In genomic region chr13:106475852-106476251, GRCh38 we compare ENCODE assay signal across 28 cellular contexts. TPM values are rescaled to one million over a fixed set of nuclear protein-coding genes. Genes with fewer than 3 reads are reported as not detected.
A peak's percentile ranks its signal among the peaks of the same experiment; 100 is the strongest.
DNase-seq lines count a peak whose midpoint lies in the region; ATAC-seq, FAIRE-seq and TF ChIP-seq lines count a peak whose summit lies in the region.
"Had no signal": no experiment of that assay in that cellular context is flagged by ENCODE, and none has a peak within 500 bp of the region (broad histone marks: within the 10 kb centered on the region; RNA-seq: fewer than 3 reads in every experiment).

No MANE protein-coding gene starts in this region.

- POLR2A ChIA-PET in PC-3 (lab: Charles Lee; ENCODE audit: unreplicated experiment) (interaction anchor here (0.5 kb wide), 1 partner anchor 332 kb away, joined by 3 read pairs; no protein-coding TSS in a partner anchor), endothelial cell of umbilical vein (lab: Charles Lee) (no interaction called here)

- peaks cover 9 to 15% of the 10 kb centered on the region in 2 donors for H3K27me3 Mint-ChIP-seq in natural killer cell treated with Interleukin-12 subunit alpha and Interleukin-12 subunit beta and Interleukin-15 and Interleukin-18, amount 100 ng/mL, for 72 hours

- H3K27ac Mint-ChIP-seq in natural killer cell treated with Interleukin-12 subunit alpha and Interleukin-12 subunit beta and Interleukin-15 and Interleukin-18, amount 100 ng/mL, for 72 hours = no peak overlapping the region
- H3K27ac Mint-ChIP-seq: activated CD8-positive, alpha-beta T cell treated with anti-CD3 and anti-CD28 coated beads for 36 hours; activated naive CD4-positive, alpha-beta T cell treated with anti-CD3 and anti-CD28 coated beads, Interleukin-2, amount 10 ng/mL, durations not matched to agents 7 days and 5 days; B cell; CD8-positive, alpha-beta T cell had no signal

- H3K9me3 ChIP-seq in PC-3 (ENCODE audit: low read length) (no peaks in the 10 kb centered on the region), endothelial cell of umbilical vein (replicated peaks; ENCODE audit: control insufficient read depth, insufficient read depth, low read length) (no peaks in the 10 kb centered on the region), mucosa of rectum (ENCODE audit: control insufficient read depth in 2 of 2, low read length in 2 of 2) (no peaks in the 10 kb centered on the region), thoracic aorta (no peaks in the 10 kb centered on the region)
- H3K9me3 ChIP-seq: adrenal gland, left ventricle myocardium inferior, Peyer's patch, testis had no signal

- H3K9me2 ChIP-seq in PC-3 (replicated peaks; ENCODE audit: low read length) = no peaks in the 10 kb centered on the region

- peaks cover 53% of the 10 kb centered on the region for H3K4me1 ChIP-seq in PC-3 (ENCODE audit: insufficient read depth, low read length)
- H3K4me1 ChIP-seq in endothelial cell of umbilical vein (ENCODE audit: control insufficient read depth, extremely low read depth, insufficient read depth, low read length) = peaks cover 8% of the 10 kb centered on the region
- H3K4me1 ChIP-seq in mucosa of rectum (ENCODE audit: control insufficient read depth in 2 of 2, insufficient read depth in 2 of 2, low read length in 2 of 2) = peaks cover 10 to 30% of the 10 kb centered on the region in 2 donors
- H3K4me1 ChIP-seq in thoracic aorta (ENCODE audit: control insufficient read depth in 1 of 2, low read depth in 2 of 2) = peaks cover 4 to 39% of the 10 kb centered on the region in 2 donors

- no peak for TF ChIP-seq POLR2A in endothelial cell of umbilical vein (IDR thresholded peaks at IDR 0.05; ENCODE audit: low read depth, low read length)

- no peaks in the 10 kb centered on the region for H3K36me3 ChIP-seq in PC-3 (ENCODE audit: low read depth, low read length)
- no peaks in the 10 kb centered on the region for H3K36me3 ChIP-seq in endothelial cell of umbilical vein (ENCODE audit: control insufficient read depth in 2 of 2, extremely low read depth in 1 of 2, insufficient read depth in 2 of 2, low read length in 2 of 2)
- H3K36me3 ChIP-seq in mucosa of rectum (ENCODE audit: control insufficient read depth in 2 of 2, insufficient read depth in 2 of 2, low read length in 2 of 2) = no peaks in the 10 kb centered on the region
- no peaks in the 10 kb centered on the region for H3K36me3 ChIP-seq in thoracic aorta
- H3K36me3 ChIP-seq in brain microvascular endothelial cell (replicated peaks) = no peaks in the 10 kb centered on the region
- H3K36me3 ChIP-seq: adrenal gland, left ventricle myocardium inferior, Peyer's patch had no signal

- H3K9ac ChIP-seq in PC-3 (ENCODE audit: low read length) (0 out of 2 replicates have a peak overlapping the region, but pooled peaks have one; percentile 27), endothelial cell of umbilical vein (replicated peaks; ENCODE audit: extremely low read depth, insufficient read depth, low read length) (no peak overlapping the region), mucosa of rectum (ENCODE audit: low read depth in 1 of 2, low read length in 2 of 2) (no peak overlapping the region)

- H3K27ac ChIP-seq in PC-3 (ENCODE audit: low read length) (peak overlapping the region; percentile 84), endothelial cell of umbilical vein (ENCODE audit: insufficient read depth, low read depth, low read length) (no peak overlapping the region), mucosa of rectum (ENCODE audit: low read depth in 2 of 2, low read length in 2 of 2) (peak overlapping the region; percentile 40 to 49), thoracic aorta (peak overlapping the region; percentile 15 to 31), brain microvascular endothelial cell (no peak overlapping the region)
- H3K27ac ChIP-seq: adrenal gland, left ventricle myocardium inferior, testis had no signal

- H4K20me1 ChIP-seq in PC-3 (ENCODE audit: low read length) (no peaks in the 10 kb centered on the region), endothelial cell of umbilical vein (replicated peaks; ENCODE audit: control insufficient read depth, extremely low read depth, insufficient read depth, low read length) (no peaks in the 10 kb centered on the region)

- peak; percentile 55 for FAIRE-seq in endothelial cell of umbilical vein (lab: Jason Lieb, UNC)
- no peak for FAIRE-seq in urothelium cell line (lab: Jason Lieb, UNC)
- FAIRE-seq: GM18507 had no signal

- no peaks in the 10 kb centered on the region for H3K4me1 Mint-ChIP-seq in natural killer cell treated with Interleukin-12 subunit alpha and Interleukin-12 subunit beta and Interleukin-15 and Interleukin-18, amount 100 ng/mL, for 72 hours (ENCODE audit: low read depth in 2 of 2)
- H3K4me1 Mint-ChIP-seq: activated naive CD4-positive, alpha-beta T cell treated with anti-CD3 and anti-CD28 coated beads, Interleukin-2, amount 10 ng/mL, durations not matched to agents 7 days and 5 days had no signal

- H3K79me2 ChIP-seq in PC-3 (ENCODE audit: low read length) (no peaks in the 10 kb centered on the region), endothelial cell of umbilical vein (ENCODE audit: control insufficient read depth, insufficient read depth, low read length) (no peaks in the 10 kb centered on the region)

- peak overlapping the region; percentile 66 for H3K4me2 ChIP-seq in PC-3 (ENCODE audit: low read length)
- no peak overlapping the region for H3K4me2 ChIP-seq in endothelial cell of umbilical vein (ENCODE audit: insufficient read depth, low read length)

- H2AFZ ChIP-seq in PC-3 (ENCODE audit: low read length) (peak overlapping the region; percentile 38), endothelial cell of umbilical vein (ENCODE audit: low read depth, low read length) (peak overlapping the region; percentile 23)

- CTCF ChIA-PET in PC-3 (lab: Charles Lee) = no interaction called here
- CTCF ChIA-PET in endothelial cell of umbilical vein (lab: Charles Lee) = interaction anchor here (0.6 to 1.5 kb wide), 3 partner anchors 11 to 392 kb away, joined by 3 to 5 read pairs (median 4); no protein-coding TSS in a partner anchor

- H3K4me3 Mint-ChIP-seq in natural killer cell treated with Interleukin-12 subunit alpha and Interleukin-12 subunit beta and Interleukin-15 and Interleukin-18, amount 100 ng/mL, for 72 hours = no peak overlapping the region
- H3K4me3 Mint-ChIP-seq: activated CD8-positive, alpha-beta T cell treated with anti-CD3 and anti-CD28 coated beads for 36 hours; activated naive CD4-positive, alpha-beta T cell treated with anti-CD3 and anti-CD28 coated beads, Interleukin-2, amount 10 ng/mL, durations not matched to agents 7 days and 5 days; B cell; CD8-positive, alpha-beta T cell had no signal

- dilution Hi-C loops in endothelial cell of umbilical vein (cut with MboI; ENCODE audit: extremely low pct_ligation_motif_present, low sequenced_read_pairs) = no loop called here

- in situ Hi-C loops in brain microvascular endothelial cell (cut with HindIII; ENCODE audit: low pct_ligation_motif_present, low sequenced_read_pairs) = no loop called here

- no TSS peak for BruUV-seq in PC-3 (replicated peaks; lab: Mats Ljungman, UMichigan)
- no TSS peak for BruUV-seq in endothelial cell of umbilical vein (replicated peaks; lab: Mats Ljungman, UMichigan)

- no peak for TF ChIP-seq CTCF in PC-3 (conservative IDR thresholded peaks at IDR 0.05; ENCODE audit: low read depth, low read length)
- TF ChIP-seq CTCF in endothelial cell of umbilical vein (IDR thresholded peaks at IDR 0.05; ENCODE audit: extremely low read depth in 1 of 2, insufficient read depth in 1 of 2, low read depth in 1 of 2, low read length in 2 of 2) = no peak
- TF ChIP-seq CTCF in thoracic aorta (IDR thresholded peaks at IDR 0.05) = no peak
- TF ChIP-seq CTCF in brain microvascular endothelial cell (IDR thresholded peaks at IDR 0.05; ENCODE audit: low read depth, low read length, missing control alignments) = no peak

- no peaks in the 10 kb centered on the region for H3K9me1 ChIP-seq in endothelial cell of umbilical vein (replicated peaks; ENCODE audit: control insufficient read depth, extremely low read depth, insufficient read depth, low read length)

- no peaks in the 10 kb centered on the region for H3K9me3 Mint-ChIP-seq in natural killer cell treated with Interleukin-12 subunit alpha and Interleukin-12 subunit beta and Interleukin-15 and Interleukin-18, amount 100 ng/mL, for 72 hours
- H3K9me3 Mint-ChIP-seq: activated CD8-positive, alpha-beta T cell treated with anti-CD3 and anti-CD28 coated beads for 36 hours; activated naive CD4-positive, alpha-beta T cell treated with anti-CD3 and anti-CD28 coated beads, Interleukin-2, amount 10 ng/mL, durations not matched to agents 7 days and 5 days; CD8-positive, alpha-beta T cell had no signal

- intact Hi-C loops in PC-3 (cut with micrococcal nuclease) = loop anchor here (5.0 kb wide), 1 partner anchor 1904 kb away; no protein-coding TSS in a partner anchor
- intact Hi-C loops in endothelial cell of umbilical vein (cut with micrococcal nuclease) = no loop called here

- no peaks in the 10 kb centered on the region for H3K36me3 Mint-ChIP-seq in natural killer cell treated with Interleukin-12 subunit alpha and Interleukin-12 subunit beta and Interleukin-15 and Interleukin-18, amount 100 ng/mL, for 72 hours
- H3K36me3 Mint-ChIP-seq: activated naive CD4-positive, alpha-beta T cell treated with anti-CD3 and anti-CD28 coated beads, Interleukin-2, amount 10 ng/mL, durations not matched to agents 7 days and 5 days; CD8-positive, alpha-beta T cell had no signal

- ATAC-seq in PC-3 = peak; percentile 30
- no peak for ATAC-seq in thoracic aorta (ENCODE audit: insufficient number of reproducible peaks, low FRiP score, low read depth)
- ATAC-seq in HG02884 (IDR thresholded peaks at IDR 0.05; ENCODE audit: unreplicated experiment) = no peak
- ATAC-seq in natural killer cell treated with Interleukin-12 subunit alpha and Interleukin-12 subunit beta and Interleukin-15 and Interleukin-18, amount 100 ng/mL, for 72 hours = no peak
- ATAC-seq: activated CD8-positive, alpha-beta T cell treated with anti-CD3 and anti-CD28 coated beads for 36 hours; CD8-positive, alpha-beta T cell had no signal

- H3F3A ChIP-seq in PC-3 (ENCODE audit: low read length, unreplicated experiment) = no peaks in the 10 kb centered on the region

- H3K27me3 ChIP-seq in PC-3 (ENCODE audit: low read length) = no peaks in the 10 kb centered on the region
- no peaks in the 10 kb centered on the region for H3K27me3 ChIP-seq in endothelial cell of umbilical vein (ENCODE audit: control insufficient read depth in 2 of 2, insufficient read depth in 2 of 2, low read length in 2 of 2)
- H3K27me3 ChIP-seq in mucosa of rectum (ENCODE audit: control insufficient read depth in 2 of 2, insufficient read depth in 2 of 2, low read length in 2 of 2) = no peaks in the 10 kb centered on the region
- H3K27me3 ChIP-seq in thoracic aorta (replicated peaks; ENCODE audit: insufficient read depth) = no peaks in the 10 kb centered on the region
- no peaks in the 10 kb centered on the region for H3K27me3 ChIP-seq in brain microvascular endothelial cell (replicated peaks)
- H3K27me3 ChIP-seq: adrenal gland, Peyer's patch, testis had no signal

- DNase-seq in PC-3 = peak; percentile 74
- peak; percentile 80 for DNase-seq in endothelial cell of umbilical vein (ENCODE audit: low read depth, low spot score)
- no peak for DNase-seq in thoracic aorta (ENCODE audit: low spot score)
- no peak for DNase-seq in brain microvascular endothelial cell
- no peak for DNase-seq in natural killer cell treated with Interleukin-12 subunit alpha and Interleukin-12 subunit beta and Interleukin-15 and Interleukin-18, amount 100 ng/mL, for 72 hours (ENCODE audit: low spot score)
- no peak for DNase-seq in urothelium cell line (ENCODE audit: low spot score)
- DNase-seq: ACHN; activated CD8-positive, alpha-beta memory T cell treated with anti-CD3 and anti-CD28 coated beads, Interleukin-2, amount 50 U/mL, for 48 hours; activated CD8-positive, alpha-beta T cell treated with anti-CD3 and anti-CD28 coated beads for 36 hours; activated naive CD4-positive, alpha-beta T cell treated with anti-CD3 and anti-CD28 coated beads, Interleukin-2, amount 10 ng/mL, durations not matched to agents 7 days and 5 days; adrenal gland; CD8-positive, alpha-beta T cell; effector CD4-positive, alpha-beta T cell; EL; KG1; left ventricle myocardium inferior; NCI-H1417 treated with DMSO at 0.1 percent for 48 hours; NCI-H2107; Peyer's patch; SIG-M5; stimulated activated CD4-positive, alpha-beta T cell treated with anti-CD3 and anti-CD28 coated beads, Interleukin-1b, Interleukin-23, amount 100 ng/mL, for 48 hours; stimulated activated naive CD4-positive, alpha-beta T cell treated with Interleukin-2 at 50 U/mL for 16 hours; SW 1271; testis had no signal

- no peak overlapping the region for H3K4me3 ChIP-seq in PC-3 (ENCODE audit: low read length)
- no peak overlapping the region for H3K4me3 ChIP-seq in endothelial cell of umbilical vein (replicated peaks in 1 of 3; ENCODE audit: insufficient read depth in 1 of 3, low read depth in 1 of 3, low read length in 3 of 3)
- H3K4me3 ChIP-seq in mucosa of rectum (ENCODE audit: low read length in 2 of 2) = no peak overlapping the region
- H3K4me3 ChIP-seq in thoracic aorta = no peak overlapping the region
- H3K4me3 ChIP-seq in brain microvascular endothelial cell (ENCODE audit: low read depth, low read length) = no peak overlapping the region
- H3K4me3 ChIP-seq: adrenal gland, left ventricle myocardium inferior, Peyer's patch, testis had no signal

RNA-seq across cellular contexts. Expression of gene EFNB2, which starts 59.6 kb away (rescaled TPM):
- total RNA-seq in PC-3 (2014; rRNA removed) (16.4 and 17.5 TPM in 2 replicates), endothelial cell of umbilical vein (69.5 and 80.3 TPM in 2 replicates), thoracic aorta (10 to 100 TPM; 27.2 to 45.2 TPM)
- 42.0 and 50.4 TPM in 2 replicates for polyA plus RNA-seq in endothelial cell of umbilical vein
- polyA plus RNA-seq in endothelial cell of umbilical vein (2011; cell fraction: cytosol; rRNA removed) = 46.0 and 47.8 TPM in 2 replicates
- 125 and 151 TPM in 2 replicates for polyA plus RNA-seq in endothelial cell of umbilical vein (2011; cell fraction: nucleus; rRNA removed)
- polyA plus RNA-seq in endothelial cell of umbilical vein (2012) = 26.2 and 34.6 TPM in 2 replicates
- 97.3 and 109 TPM in 2 replicates for polyA minus RNA-seq in endothelial cell of umbilical vein
- polyA minus RNA-seq in endothelial cell of umbilical vein (2011; cell fraction: cytosol; rRNA and poly(A)+ RNA removed) = 0.51 TPM
- polyA minus RNA-seq in endothelial cell of umbilical vein (2011; cell fraction: nucleus; rRNA and poly(A)+ RNA removed) = 147 and 153 TPM in 2 replicates
- under 1 TPM; 0.26 to 0.28 TPM for total RNA-seq in natural killer cell treated with Interleukin-12 subunit alpha and Interleukin-12 subunit beta and Interleukin-15 and Interleukin-18, amount 100 ng/mL, for 72 hours

Comparison
In these comparisons a context has a peak if more than half of its experiments do, and no peak if none do; other contexts are left out.
1. DNase-seq: peak in PC-3 (single experiment) and endothelial cell of umbilical vein (single experiment); none in thoracic aorta (single experiment), brain microvascular endothelial cell (single experiment), natural killer cell treated with Interleukin-12 subunit alpha and Interleukin-12 subunit beta and Interleukin-15 and Interleukin-18, amount 100 ng/mL, for 72 hours (single experiment) and urothelium cell line (single experiment).
2. H3K27ac ChIP-seq: peak in PC-3 (single experiment), mucosa of rectum (2 of 2) and thoracic aorta (2 of 2); none in endothelial cell of umbilical vein (single experiment) and brain microvascular endothelial cell (single experiment).
3. RNA of gene EFNB2, which starts 59.6 kb away (total RNA-seq): 69.5 to 80.3 TPM in endothelial cell of umbilical vein, 27.2 to 45.2 TPM in thoracic aorta and 16.4 to 17.5 TPM in PC-3; 0.26 to 0.28 TPM in natural killer cell treated with Interleukin-12 subunit alpha and Interleukin-12 subunit beta and Interleukin-15 and Interleukin-18, amount 100 ng/mL, for 72 hours; every median in the first group is over 10 times any median in the second.